1 cellular context compared by ENCODE assay signal in genomic region chr22:37141476-37141875, GRCh38.
TF ChIP-seq lines count a peak whose summit lies in the region.

No MANE protein-coding gene starts in this region.

TF ChIP-seq in IMR-90, 13 proteins besides CTCF, POLR2A, EP300 and RAD21:
- TF ChIP-seq NFE2L2 (IDR thresholded peaks at IDR 0.05; ENCODE audit: low read depth, low read length) (no peak), CHD1 (IDR thresholded peaks at IDR 0.05; ENCODE audit: low read depth, low read length) (no peak), RCOR1 (IDR thresholded peaks at IDR 0.05; ENCODE audit: insufficient replicate concordance, low read length) (no peak), MAZ (IDR thresholded peaks at IDR 0.05; ENCODE audit: borderline replicate concordance, low read depth, low read length) (no peak), ELK1 (IDR thresholded peaks at IDR 0.05; ENCODE audit: borderline replicate concordance, low read depth, low read length) (no peak), CEBPB (IDR thresholded peaks at IDR 0.05; ENCODE audit: low read depth, low read length) (no peak), MAFK (IDR thresholded peaks at IDR 0.05; ENCODE audit: low read depth, low read length) (no peak), MXI1 (IDR thresholded peaks at IDR 0.05; ENCODE audit: borderline replicate concordance, low read depth, low read length) (no peak), BHLHE40 (IDR thresholded peaks at IDR 0.05; ENCODE audit: low read depth, low read length) (no peak), SMC3 (IDR thresholded peaks at IDR 0.05; ENCODE audit: low read depth, low read length) (no peak), RFX5 (IDR thresholded peaks at IDR 0.05; ENCODE audit: low read depth, low read length) (no peak), USF2 (IDR thresholded peaks at IDR 0.05; ENCODE audit: low read depth, low read length) (no peak), FOS (IDR thresholded peaks at IDR 0.05; ENCODE audit: low read depth, low read length) (no peak)
